ENCODE assay signal across 1 cellular context in the genomic region with DNA sequence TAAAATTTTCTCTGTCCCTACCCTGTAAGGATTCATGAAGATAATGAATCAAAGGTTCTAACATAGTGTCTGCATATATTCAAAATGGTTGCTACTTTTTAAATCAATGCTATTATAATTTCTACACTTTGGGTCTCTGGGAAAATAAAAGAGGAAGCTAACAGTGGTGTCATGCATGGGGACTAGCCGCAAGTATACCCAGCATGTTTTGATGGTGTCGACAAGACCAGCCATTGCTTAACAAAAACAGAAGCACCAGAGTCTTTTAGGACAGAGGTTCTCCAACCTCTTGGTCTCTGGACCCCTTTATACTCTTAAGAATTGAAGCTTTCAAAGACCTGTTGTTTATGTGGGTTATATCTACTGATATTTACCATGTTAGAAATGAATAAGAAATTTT.
TF ChIP-seq lines count a peak whose summit lies in the region.

No MANE protein-coding gene starts in this region.

TF ChIP-seq in WTC11, 78 proteins besides CTCF, POLR2A, EP300 and RAD21 (continued from another document):
- TF ChIP-seq, protein P1, sequence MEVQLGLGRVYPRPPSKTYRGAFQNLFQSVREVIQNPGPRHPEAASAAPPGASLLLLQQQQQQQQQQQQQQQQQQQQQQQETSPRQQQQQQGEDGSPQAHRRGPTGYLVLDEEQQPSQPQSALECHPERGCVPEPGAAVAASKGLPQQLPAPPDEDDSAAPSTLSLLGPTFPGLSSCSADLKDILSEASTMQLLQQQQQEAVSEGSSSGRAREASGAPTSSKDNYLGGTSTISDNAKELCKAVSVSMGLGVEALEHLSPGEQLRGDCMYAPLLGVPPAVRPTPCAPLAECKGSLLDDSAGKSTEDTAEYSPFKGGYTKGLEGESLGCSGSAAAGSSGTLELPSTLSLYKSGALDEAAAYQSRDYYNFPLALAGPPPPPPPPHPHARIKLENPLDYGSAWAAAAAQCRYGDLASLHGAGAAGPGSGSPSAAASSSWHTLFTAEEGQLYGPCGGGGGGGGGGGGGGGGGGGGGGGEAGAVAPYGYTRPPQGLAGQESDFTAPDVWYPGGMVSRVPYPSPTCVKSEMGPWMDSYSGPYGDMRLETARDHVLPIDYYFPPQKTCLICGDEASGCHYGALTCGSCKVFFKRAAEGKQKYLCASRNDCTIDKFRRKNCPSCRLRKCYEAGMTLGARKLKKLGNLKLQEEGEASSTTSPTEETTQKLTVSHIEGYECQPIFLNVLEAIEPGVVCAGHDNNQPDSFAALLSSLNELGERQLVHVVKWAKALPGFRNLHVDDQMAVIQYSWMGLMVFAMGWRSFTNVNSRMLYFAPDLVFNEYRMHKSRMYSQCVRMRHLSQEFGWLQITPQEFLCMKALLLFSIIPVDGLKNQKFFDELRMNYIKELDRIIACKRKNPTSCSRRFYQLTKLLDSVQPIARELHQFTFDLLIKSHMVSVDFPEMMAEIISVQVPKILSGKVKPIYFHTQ (CRISPR knock-in tag; IDR thresholded peaks at IDR 0.05): no peak
- TF ChIP-seq, protein P2, sequence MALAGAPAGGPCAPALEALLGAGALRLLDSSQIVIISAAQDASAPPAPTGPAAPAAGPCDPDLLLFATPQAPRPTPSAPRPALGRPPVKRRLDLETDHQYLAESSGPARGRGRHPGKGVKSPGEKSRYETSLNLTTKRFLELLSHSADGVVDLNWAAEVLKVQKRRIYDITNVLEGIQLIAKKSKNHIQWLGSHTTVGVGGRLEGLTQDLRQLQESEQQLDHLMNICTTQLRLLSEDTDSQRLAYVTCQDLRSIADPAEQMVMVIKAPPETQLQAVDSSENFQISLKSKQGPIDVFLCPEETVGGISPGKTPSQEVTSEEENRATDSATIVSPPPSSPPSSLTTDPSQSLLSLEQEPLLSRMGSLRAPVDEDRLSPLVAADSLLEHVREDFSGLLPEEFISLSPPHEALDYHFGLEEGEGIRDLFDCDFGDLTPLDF (CRISPR knock-in tag; IDR thresholded peaks at IDR 0.05): no peak
- TF ChIP-seq NR1H2 (CRISPR knock-in tag; IDR thresholded peaks at IDR 0.05) (no peak), ZNF138 (CRISPR knock-in tag; conservative IDR thresholded peaks at IDR 0.05) (no peak), ATF1 (CRISPR knock-in tag; IDR thresholded peaks at IDR 0.05) (no peak)
- TF ChIP-seq, protein P3, sequence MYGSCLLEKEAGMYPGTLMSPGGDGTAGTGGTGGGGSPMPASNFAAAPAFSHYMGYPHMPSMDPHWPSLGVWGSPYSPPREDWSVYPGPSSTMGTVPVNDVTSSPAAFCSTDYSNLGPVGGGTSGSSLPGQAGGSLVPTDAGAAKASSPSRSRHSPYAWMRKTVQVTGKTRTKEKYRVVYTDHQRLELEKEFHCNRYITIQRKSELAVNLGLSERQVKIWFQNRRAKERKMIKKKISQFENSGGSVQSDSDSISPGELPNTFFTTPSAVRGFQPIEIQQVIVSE (CRISPR knock-in tag; IDR thresholded peaks at IDR 0.05; ENCODE audit: borderline replicate concordance): no peak
- TF ChIP-seq, protein P4, sequence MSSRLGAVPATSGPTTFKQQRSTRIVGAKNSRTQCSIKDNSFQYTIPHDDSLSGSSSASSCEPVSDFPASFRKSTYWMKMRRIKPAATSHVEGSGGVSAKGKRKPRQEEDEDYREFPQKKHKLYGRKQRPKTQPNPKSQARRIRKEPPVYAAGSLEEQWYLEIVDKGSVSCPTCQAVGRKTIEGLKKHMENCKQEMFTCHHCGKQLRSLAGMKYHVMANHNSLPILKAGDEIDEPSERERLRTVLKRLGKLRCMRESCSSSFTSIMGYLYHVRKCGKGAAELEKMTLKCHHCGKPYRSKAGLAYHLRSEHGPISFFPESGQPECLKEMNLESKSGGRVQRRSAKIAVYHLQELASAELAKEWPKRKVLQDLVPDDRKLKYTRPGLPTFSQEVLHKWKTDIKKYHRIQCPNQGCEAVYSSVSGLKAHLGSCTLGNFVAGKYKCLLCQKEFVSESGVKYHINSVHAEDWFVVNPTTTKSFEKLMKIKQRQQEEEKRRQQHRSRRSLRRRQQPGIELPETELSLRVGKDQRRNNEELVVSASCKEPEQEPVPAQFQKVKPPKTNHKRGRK (CRISPR knock-in tag; IDR thresholded peaks at IDR 0.05; ENCODE audit: borderline replicate concordance): no peak
